ENCODE assay signal across 8 cellular contexts in genomic region chr6:28142446-28142845, GRCh38. TPM values are rescaled to one million over a fixed set of nuclear protein-coding genes. Genes with fewer than 3 reads are reported as not detected.
DNase-seq lines count a peak whose midpoint lies in the region; ATAC-seq lines count a peak whose summit lies in the region.

No MANE protein-coding gene starts in this region.

- H3K27me3 ChIP-seq in subcutaneous abdominal adipose tissue (ENCODE audit: control insufficient read depth in 5 of 5, insufficient read depth in 4 of 5, low read length in 5 of 5): no peaks in the 10 kb centered on the region

- H3K36me3 Mint-ChIP-seq in activated CD4-positive, alpha-beta T cell treated with anti-CD3 and anti-CD28 coated beads for 36 hours (ENCODE audit: low read depth): peaks cover 24% of the 10 kb centered on the region
- peaks cover 32% of the 10 kb centered on the region for H3K36me3 Mint-ChIP-seq in activated T-helper 1 cell treated with anti-CD3 and anti-CD28 coated beads, Interleukin-12 subunit alpha, Interleukin-12 subunit beta, Interleukin-2, Interleukin-4 antibody, amounts not matched to agents 30 ng/mL and 10 ng/mL and 1 ng/mL, durations not matched to agents 14 hours and 24 hours and 36 hours (ENCODE audit: low read depth)

- POLR2A ChIA-PET in activated CD4-positive, alpha-beta T cell treated with anti-CD3 and anti-CD28 coated beads for 36 hours (lab: Charles Lee): no interaction called here

- peak overlapping the region; percentile 81 for H3K27ac ChIP-seq in subcutaneous abdominal adipose tissue (ENCODE audit: low read depth, low read length)

- H3K9me3 Mint-ChIP-seq in activated CD4-positive, alpha-beta T cell treated with anti-CD3 and anti-CD28 coated beads for 36 hours (ENCODE audit: low read depth): no peaks in the 10 kb centered on the region
- no peaks in the 10 kb centered on the region for H3K9me3 Mint-ChIP-seq in activated T-helper 1 cell treated with anti-CD3 and anti-CD28 coated beads, Interleukin-12 subunit alpha, Interleukin-12 subunit beta, Interleukin-2, Interleukin-4 antibody, amounts not matched to agents 30 ng/mL and 10 ng/mL and 1 ng/mL, durations not matched to agents 14 hours and 24 hours and 36 hours

- no peak for DNase-seq in activated CD4-positive, alpha-beta T cell treated with anti-CD3 and anti-CD28 coated beads for 36 hours
- DNase-seq in activated CD4-positive, alpha-beta T cell treated with anti-CD3 and anti-CD28 coated beads, Interleukin-2, amount 50 U/mL, for 4 hours: no peak
- DNase-seq in activated T-helper 1 cell treated with anti-CD3 and anti-CD28 coated beads, Interleukin-12 subunit alpha, Interleukin-12 subunit beta, Interleukin-2, Interleukin-4 antibody, amounts not matched to agents 30 ng/mL and 10 ng/mL and 1 ng/mL, durations not matched to agents 14 hours and 24 hours and 36 hours (ENCODE audit: low spot score): no peak
- no peak for DNase-seq in SIG-M5 (lab: John Stamatoyannopoulos, UW)

- no peak for ATAC-seq in activated CD4-positive, alpha-beta T cell treated with anti-CD3 and anti-CD28 coated beads for 36 hours
- no peak for ATAC-seq in HG03097 (IDR thresholded peaks at IDR 0.05; ENCODE audit: low FRiP score, unreplicated experiment)
- ATAC-seq in HG03342 (IDR thresholded peaks at IDR 0.05; ENCODE audit: unreplicated experiment): no peak

- intact Hi-C loops in activated CD4-positive, alpha-beta T cell treated with anti-CD3 and anti-CD28 coated beads for 36 hours (cut with DNase I, micrococcal nuclease): no loop called here
- intact Hi-C loops in activated T-helper 1 cell treated with anti-CD3 and anti-CD28 coated beads, Interleukin-12 subunit alpha, Interleukin-12 subunit beta, Interleukin-2, Interleukin-4 antibody, amounts not matched to agents 30 ng/mL and 10 ng/mL and 1 ng/mL, durations not matched to agents 14 hours and 24 hours and 36 hours (cut with micrococcal nuclease): loop anchor here (10.0 kb wide), 2 partner anchors 442 to 668 kb away; partner anchors contain the start of gene ZNF184

- peak overlapping the region; percentile 94 to 98 (median 98) for H3K9ac ChIP-seq in subcutaneous abdominal adipose tissue (ENCODE audit: low read length in 5 of 5)

- H3K4me1 ChIP-seq in subcutaneous abdominal adipose tissue (ENCODE audit: control insufficient read depth in 5 of 5, insufficient read depth in 5 of 5, low read length in 5 of 5): peaks cover 3 to 33% (median 25%) of the 10 kb centered on the region in 5 donors

- H3K27me3 Mint-ChIP-seq in activated CD4-positive, alpha-beta T cell treated with anti-CD3 and anti-CD28 coated beads for 36 hours: no peaks in the 10 kb centered on the region
- H3K27me3 Mint-ChIP-seq in activated T-helper 1 cell treated with anti-CD3 and anti-CD28 coated beads, Interleukin-12 subunit alpha, Interleukin-12 subunit beta, Interleukin-2, Interleukin-4 antibody, amounts not matched to agents 30 ng/mL and 10 ng/mL and 1 ng/mL, durations not matched to agents 14 hours and 24 hours and 36 hours (ENCODE audit: insufficient read depth): no peaks in the 10 kb centered on the region

- CTCF ChIA-PET in activated CD4-positive, alpha-beta T cell treated with anti-CD3 and anti-CD28 coated beads for 36 hours (lab: Charles Lee): interaction anchor here (1.0 to 1.8 kb wide), 2 partner anchors 209 to 214 kb away, joined by 3 to 4 read pairs; no protein-coding TSS in a partner anchor

- peaks cover 59% of the 10 kb centered on the region for H3K4me1 Mint-ChIP-seq in activated CD4-positive, alpha-beta T cell treated with anti-CD3 and anti-CD28 coated beads for 36 hours
- H3K4me1 Mint-ChIP-seq in activated T-helper 1 cell treated with anti-CD3 and anti-CD28 coated beads, Interleukin-12 subunit alpha, Interleukin-12 subunit beta, Interleukin-2, Interleukin-4 antibody, amounts not matched to agents 30 ng/mL and 10 ng/mL and 1 ng/mL, durations not matched to agents 14 hours and 24 hours and 36 hours (ENCODE audit: low read depth): peaks cover 50% of the 10 kb centered on the region

- peak overlapping the region; percentile 90 for H3K27ac Mint-ChIP-seq in activated CD4-positive, alpha-beta T cell treated with anti-CD3 and anti-CD28 coated beads for 36 hours
- H3K27ac Mint-ChIP-seq in activated T-helper 1 cell treated with anti-CD3 and anti-CD28 coated beads, Interleukin-12 subunit alpha, Interleukin-12 subunit beta, Interleukin-2, Interleukin-4 antibody, amounts not matched to agents 30 ng/mL and 10 ng/mL and 1 ng/mL, durations not matched to agents 14 hours and 24 hours and 36 hours: peak overlapping the region; percentile 84

- no peaks in the 10 kb centered on the region for H3K9me3 ChIP-seq in iPS-18c (ENCODE audit: control insufficient read depth, insufficient read depth, low read length)
- H3K9me3 ChIP-seq in subcutaneous abdominal adipose tissue (ENCODE audit: control insufficient read depth in 5 of 5, low read length in 5 of 5): no peaks in the 10 kb centered on the region

- peak overlapping the region; percentile 94 for H3K4me3 Mint-ChIP-seq in activated CD4-positive, alpha-beta T cell treated with anti-CD3 and anti-CD28 coated beads for 36 hours
- H3K4me3 Mint-ChIP-seq in activated T-helper 1 cell treated with anti-CD3 and anti-CD28 coated beads, Interleukin-12 subunit alpha, Interleukin-12 subunit beta, Interleukin-2, Interleukin-4 antibody, amounts not matched to agents 30 ng/mL and 10 ng/mL and 1 ng/mL, durations not matched to agents 14 hours and 24 hours and 36 hours: peak overlapping the region; percentile 96

- H3K36me3 ChIP-seq in subcutaneous abdominal adipose tissue (ENCODE audit: control insufficient read depth in 5 of 5, insufficient read depth in 5 of 5, low read length in 5 of 5): peaks cover 0 to 13% (median 6%) of the 10 kb centered on the region in 5 donors

- H3K4me3 ChIP-seq in iPS-18c (ENCODE audit: insufficient read depth, low read depth, low read length) (peak overlapping the region; percentile 99), subcutaneous abdominal adipose tissue (ENCODE audit: low read depth in 1 of 5, low read length in 5 of 5) (peak overlapping the region; percentile 96 to 99 (median 98))

RNA-seq across cellular contexts. Expression of gene ZKSCAN8, which starts 0.8 kb away (rescaled TPM):
- 10 to 100 TPM; 17.5 to 20.7 TPM for total RNA-seq in activated CD4-positive, alpha-beta T cell treated with anti-CD3 and anti-CD28 coated beads for 36 hours
- total RNA-seq in activated T-helper 1 cell treated with anti-CD3 and anti-CD28 coated beads, Interleukin-12 subunit alpha, Interleukin-12 subunit beta, Interleukin-2, Interleukin-4 antibody, amounts not matched to agents 30 ng/mL and 10 ng/mL and 1 ng/mL, durations not matched to agents 14 hours and 24 hours and 36 hours: 18.2 and 18.5 TPM in 2 replicates

RNA-seq across cellular contexts. Expression of gene ZSCAN16, which starts 18.0 kb away (rescaled TPM):
- total RNA-seq in activated CD4-positive, alpha-beta T cell treated with anti-CD3 and anti-CD28 coated beads for 36 hours: 1 to 10 TPM; 2.1 to 2.6 TPM
- 4.8 TPM in 2 replicates for total RNA-seq in activated T-helper 1 cell treated with anti-CD3 and anti-CD28 coated beads, Interleukin-12 subunit alpha, Interleukin-12 subunit beta, Interleukin-2, Interleukin-4 antibody, amounts not matched to agents 30 ng/mL and 10 ng/mL and 1 ng/mL, durations not matched to agents 14 hours and 24 hours and 36 hours
